Comparison of ENCODE assay signal across 32 cellular contexts in the genomic region with DNA sequence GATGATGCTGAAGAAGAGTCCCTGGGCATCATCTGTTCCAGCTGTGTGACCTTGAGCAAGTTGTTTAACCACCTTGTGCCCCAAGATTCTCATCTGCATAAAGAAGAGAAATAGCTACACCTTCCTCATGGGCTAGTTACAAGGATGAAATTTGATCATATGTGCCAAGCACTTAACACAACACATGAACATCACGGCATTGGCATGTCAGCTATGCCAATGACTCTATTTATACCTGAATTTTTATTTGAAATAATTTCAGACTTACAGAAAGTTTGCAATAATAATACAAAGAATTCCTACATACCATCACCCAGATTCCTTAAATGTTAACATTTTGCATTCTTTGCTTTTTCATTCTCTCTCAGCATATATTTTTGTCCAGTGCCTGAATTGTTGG. TPM values are rescaled to one million over a fixed set of nuclear protein-coding genes. Genes with fewer than 3 reads are reported as not detected.
"Had no signal": no experiment of that assay in that cellular context is flagged by ENCODE, and none has a peak within 500 bp of the region (broad histone marks: within the 10 kb centered on the region; RNA-seq: fewer than 3 reads in every experiment).

No MANE protein-coding gene starts in this region.

- H3K36me3 ChIP-seq: left lung, lower lobe of right lung, pancreas, prostate gland, spleen, suprapubic skin, thoracic aorta, tibial artery, upper lobe of right lung, uterus had no signal

- H3K4me3 ChIP-seq: left lung, lower lobe of right lung, pancreas, prostate gland, spleen, suprapubic skin, thoracic aorta, tibial artery, upper lobe of right lung, uterus had no signal

- H3K27ac ChIP-seq: left lung, lower lobe of right lung, pancreas, prostate gland, spleen, suprapubic skin, thoracic aorta, tibial artery, upper lobe of right lung, uterus had no signal

- H3K27ac Mint-ChIP-seq: immature natural killer cell; naive thymus-derived CD8-positive, alpha-beta T cell; nephron; stimulated activated effector memory CD8-positive, alpha-beta T cell treated with anti-CD3 and anti-CD28 coated beads, Interleukin-12 subunit alpha, Interleukin-12 subunit beta, amount 100 ng/mL, for 72 hours; stimulated activated naive CD8-positive, alpha-beta T cell treated with anti-CD3 and anti-CD28 coated beads, Interleukin-15, Interleukin-2, amounts not matched to agents 100 ng/mL and 50 ng/mL, for 24 hours had no signal

- H3K36me3 Mint-ChIP-seq: immature natural killer cell; naive thymus-derived CD8-positive, alpha-beta T cell; stimulated activated effector memory CD8-positive, alpha-beta T cell treated with anti-CD3 and anti-CD28 coated beads, Interleukin-12 subunit alpha, Interleukin-12 subunit beta, amount 100 ng/mL, for 72 hours had no signal

- H3K27me3 ChIP-seq: pancreas, upper lobe of right lung, uterus had no signal

- H3K9me3 Mint-ChIP-seq: immature natural killer cell; nephron; neural crest cell; stimulated activated effector memory CD8-positive, alpha-beta T cell treated with anti-CD3 and anti-CD28 coated beads, Interleukin-12 subunit alpha, Interleukin-12 subunit beta, amount 100 ng/mL, for 72 hours; stimulated activated naive CD8-positive, alpha-beta T cell treated with anti-CD3 and anti-CD28 coated beads, Interleukin-15, Interleukin-2, amounts not matched to agents 100 ng/mL and 50 ng/mL, for 24 hours had no signal

- H3K4me3 Mint-ChIP-seq: immature natural killer cell; naive thymus-derived CD8-positive, alpha-beta T cell; nephron; neural crest cell; stimulated activated effector memory CD8-positive, alpha-beta T cell treated with anti-CD3 and anti-CD28 coated beads, Interleukin-12 subunit alpha, Interleukin-12 subunit beta, amount 100 ng/mL, for 72 hours; stimulated activated naive CD8-positive, alpha-beta T cell treated with anti-CD3 and anti-CD28 coated beads, Interleukin-15, Interleukin-2, amounts not matched to agents 100 ng/mL and 50 ng/mL, for 24 hours had no signal

- DNase-seq: immature natural killer cell; kidney; left colon; left lung; lower lobe of right lung; mammary epithelial cell; mesenchymal stem cell; naive thymus-derived CD8-positive, alpha-beta T cell; nucleus accumbens; pancreas; posterior cingulate gyrus; retina; right cardiac atrium; small intestine; stimulated activated CD4-positive, alpha-beta T cell treated with anti-CD3 and anti-CD28 coated beads, Interleukin-4, amount 100 ng/mL, for 24 hours; stimulated activated naive CD4-positive, alpha-beta T cell; tibial artery; upper lobe of right lung; uterus had no signal

- H3K9me3 ChIP-seq: left lung, lower lobe of right lung, pancreas, prostate gland, spleen, suprapubic skin, thoracic aorta, tibial artery, upper lobe of right lung, uterus had no signal

- H3K4me1 Mint-ChIP-seq: immature natural killer cell; naive thymus-derived CD8-positive, alpha-beta T cell; nephron; neural crest cell; stimulated activated effector memory CD8-positive, alpha-beta T cell treated with anti-CD3 and anti-CD28 coated beads, Interleukin-12 subunit alpha, Interleukin-12 subunit beta, amount 100 ng/mL, for 72 hours had no signal

- ATAC-seq: left colon; left lung; lower lobe of right lung; naive thymus-derived CD8-positive, alpha-beta T cell; pancreas; right cardiac atrium; sciatic nerve; stimulated activated effector memory CD8-positive, alpha-beta T cell treated with anti-CD3 and anti-CD28 coated beads, Interleukin-12 subunit alpha, Interleukin-12 subunit beta, amount 100 ng/mL, for 72 hours; upper lobe of right lung had no signal

- H3K4me1 ChIP-seq: left lung, lower lobe of right lung, pancreas, prostate gland, spleen, suprapubic skin, tibial artery, upper lobe of right lung, uterus had no signal

RNA-seq across cellular contexts. Expression of gene TCF15, which starts 21.0 kb away (rescaled TPM):
- total RNA-seq: liver; mammary epithelial cell; naive thymus-derived CD8-positive, alpha-beta T cell; osteoblast; thoracic aorta had no signal

RNA-seq across cellular contexts. Expression of gene SCRT2, which starts 44.5 kb away (rescaled TPM):
- total RNA-seq: kidney; left colon; left lung; liver; lower lobe of right lung; mammary epithelial cell; mucosa of gallbladder; naive thymus-derived CD8-positive, alpha-beta T cell; osteoblast; right cardiac atrium; sciatic nerve; subcutaneous adipose tissue; suprapubic skin; thoracic aorta; upper lobe of right lung; uterus had no signal
